ENCODE assay signal across 18 cellular contexts in genomic region chr3:34357461-34357860, GRCh38.
DNase-seq lines count a peak whose midpoint lies in the region; ATAC-seq lines count a peak whose summit lies in the region.
"Had no signal": no experiment of that assay in that cellular context is flagged by ENCODE, and none has a peak within 500 bp of the region (broad histone marks: within the 10 kb centered on the region; RNA-seq: fewer than 3 reads in every experiment).

No MANE protein-coding gene starts in this region.

- peak; percentile 87 for ATAC-seq in esophagus mucosa
- ATAC-seq: GM23338, Right ventricle myocardium inferior, SK-N-SH treated with all-trans-retinoic acid at 6 μM for 48 hours had no signal

- DNase-seq in DMS153 (lab: John Stamatoyannopoulos, UW) (peak; percentile 18), DMS153 treated with DMSO at 0.1 percent for 48 hours (lab: John Stamatoyannopoulos, UW; ENCODE audit: unreplicated experiment) (no peak), DMS53 treated with DMSO at 0.1 percent for 48 hours (lab: John Stamatoyannopoulos, UW; ENCODE audit: unreplicated experiment) (peak; percentile 15), NCI-H69 (lab: John Stamatoyannopoulos, UW) (peak; percentile 51), HuH-7.5 (ENCODE audit: low spot score) (no peak)
- DNase-seq in activated CD4-positive, alpha-beta T cell treated with anti-CD3 and anti-CD28 coated beads, Interleukin-2, amount 50 U/mL, for 4 hours, result no peak
- no peak for DNase-seq in stimulated activated naive CD4-positive, alpha-beta T cell (lab: John Stamatoyannopoulos, UW)
- DNase-seq: CD4-positive, alpha-beta memory T cell; GF-D8; KG1; MG63; NCI-H1092 treated with DMSO at 0.1 percent for 48 hours; NCI-H1930; Peyer's patch had no signal

Comparison
In these comparisons a context has a peak if more than half of its experiments do, and no peak if none do; other contexts are left out.
1. DNase-seq: peak in DMS153 (single experiment), DMS53 treated with DMSO at 0.1 percent for 48 hours (single experiment) and NCI-H69 (single experiment); none in DMS153 treated with DMSO at 0.1 percent for 48 hours (single experiment), activated CD4-positive, alpha-beta T cell treated with anti-CD3 and anti-CD28 coated beads, Interleukin-2, amount 50 U/mL, for 4 hours (0 of 2), HuH-7.5 (single experiment) and stimulated activated naive CD4-positive, alpha-beta T cell (0 of 6).